In genomic region chr14:34810028-34810427, GRCh38 we compare ENCODE assay signal across 28 cellular contexts.
"Had no signal": no experiment of that assay in that cellular context is flagged by ENCODE, and none has a peak within 500 bp of the region (broad histone marks: within the 10 kb centered on the region; RNA-seq: fewer than 3 reads in every experiment).

No MANE protein-coding gene starts in this region.

- H3K9ac ChIP-seq: parathyroid adenoma had no signal

- H3K79me2 ChIP-seq: parathyroid adenoma had no signal

- H3K4me1 ChIP-seq: esophagus muscularis mucosa, heart right ventricle, lower lobe of right lung, parathyroid adenoma, psoas muscle, sigmoid colon, stomach, thyroid gland, upper lobe of left lung had no signal

- H3K4me3 Mint-ChIP-seq: activated B cell treated with CpG ODN at 0.5 μM for 24 hours; activated naive CD4-positive, alpha-beta T cell treated with anti-CD3 and anti-CD28 coated beads for 36 hours; activated T-cell treated with anti-CD3 and anti-CD28 coated beads, Interleukin-2, amount 50 U/mL, for 4 hours; endodermal cell; stimulated activated memory B cell treated with anti-CD40 and anti-IgM and Interleukin-4, amounts not matched to agents 10 μg/mL and 1 μg/mL and 100 μg/mL, for 72 hours; T-cell; T-helper 2 cell treated with Interferon-gamma antibody and Interleukin-4, amounts not matched to agents 5 μg/mL and 100 μg/mL, for 36 hours had no signal

- DNase-seq: activated B cell treated with CpG ODN at 0.5 μM for 24 hours; activated CD4-positive, alpha-beta T cell treated with anti-CD3 and anti-CD28 coated beads, Interleukin-2, amount 50 U/mL, for 4 hours; activated CD8-positive, alpha-beta memory T cell treated with anti-CD3 and anti-CD28 coated beads, Interleukin-2, amount 50 U/mL, for 48 hours; activated effector memory CD4-positive, alpha-beta T cell treated with Interleukin-2 at 50 U/mL for 16 hours; activated naive CD4-positive, alpha-beta T cell treated with anti-CD3 and anti-CD28 coated beads for 36 hours; activated T-cell treated with anti-CD3 and anti-CD28 coated beads, Interleukin-2, amount 50 U/mL, for 4 hours; amygdala; caudate nucleus; endodermal cell; foreskin melanocyte; heart right ventricle; kidney glomerular epithelial cell; lower lobe of right lung; mesendoderm; nucleus accumbens; psoas muscle; sigmoid colon; small intestine; stimulated activated CD4-positive, alpha-beta T cell treated with anti-CD3 and anti-CD28 coated beads, Interleukin-4, amount 100 ng/mL, for 24 hours; stomach; T-cell; thyroid gland; upper lobe of left lung had no signal

- H2AFZ ChIP-seq: parathyroid adenoma had no signal

- H3K27ac Mint-ChIP-seq: activated B cell treated with CpG ODN at 0.5 μM for 24 hours; activated naive CD4-positive, alpha-beta T cell treated with anti-CD3 and anti-CD28 coated beads for 36 hours; endodermal cell; stimulated activated memory B cell treated with anti-CD40 and anti-IgM and Interleukin-4, amounts not matched to agents 10 μg/mL and 1 μg/mL and 100 μg/mL, for 72 hours; T-helper 2 cell treated with Interferon-gamma antibody and Interleukin-4, amounts not matched to agents 5 μg/mL and 100 μg/mL, for 36 hours had no signal

- H3K27me3 ChIP-seq: esophagus muscularis mucosa, heart right ventricle, sigmoid colon, stomach, thyroid gland, upper lobe of left lung had no signal

- H3K9me3 ChIP-seq: esophagus muscularis mucosa, lower lobe of right lung, psoas muscle, sigmoid colon, stomach, thyroid gland, upper lobe of left lung had no signal

- H3K4me3 ChIP-seq: esophagus muscularis mucosa, heart right ventricle, lower lobe of right lung, psoas muscle, sigmoid colon, stomach, thyroid gland, upper lobe of left lung had no signal

- H3K27ac ChIP-seq: esophagus muscularis mucosa, heart right ventricle, lower lobe of right lung, parathyroid adenoma, psoas muscle, sigmoid colon, stomach, thyroid gland, upper lobe of left lung had no signal

- ATAC-seq: heart right ventricle; left lobe of liver; lower lobe of right lung; psoas muscle; stimulated activated memory B cell treated with anti-CD40 and anti-IgM and Interleukin-4, amounts not matched to agents 10 μg/mL and 1 μg/mL and 100 μg/mL, for 72 hours; T-cell had no signal

- H3K4me1 Mint-ChIP-seq: activated B cell treated with CpG ODN at 0.5 μM for 24 hours had no signal

- H3K27me3 Mint-ChIP-seq: activated B cell treated with CpG ODN at 0.5 μM for 24 hours; stimulated activated memory B cell treated with anti-CD40 and anti-IgM and Interleukin-4, amounts not matched to agents 10 μg/mL and 1 μg/mL and 100 μg/mL, for 72 hours; T-cell had no signal

- H3K36me3 ChIP-seq: thyroid gland had no signal
